Comparison of ENCODE assay signal across 12 cellular contexts in genomic region chr3:114307222-114307840, GRCh38. TPM values are rescaled to one million over a fixed set of nuclear protein-coding genes. Genes with fewer than 3 reads are reported as not detected.
A peak's percentile ranks its signal among the peaks of the same experiment; 100 is the strongest.
DNase-seq lines count a peak whose midpoint lies in the region; ATAC-seq and TF ChIP-seq lines count a peak whose summit lies in the region.
"Had no signal": no experiment of that assay in that cellular context is flagged by ENCODE, and none has a peak within 500 bp of the region (broad histone marks: within the 10 kb centered on the region; RNA-seq: fewer than 3 reads in every experiment).

No MANE protein-coding gene starts in this region.

- TF ChIP-seq CTCF in GM10248 (IDR thresholded peaks at IDR 0.05; ENCODE audit: control extremely low read depth, extremely low read depth, low read depth, missing control alignments) (no peak), SK-N-SH (IDR thresholded peaks at IDR 0.05) (no peak)

- peaks cover 5 to 10% of the 10 kb centered on the region in 2 donors for H3K36me3 Mint-ChIP-seq in stimulated activated naive B cell treated with anti-CD40 and anti-IgM and Interleukin-4, amounts not matched to agents 10 μg/mL and 1 μg/mL and 100 μg/mL, for 72 hours

- peak overlapping the region; percentile 15 to 39 for H3K4me3 Mint-ChIP-seq in stimulated activated naive B cell treated with anti-CD40 and anti-IgM and Interleukin-4, amounts not matched to agents 10 μg/mL and 1 μg/mL and 100 μg/mL, for 72 hours

- H3K27ac ChIP-seq in SK-N-SH (ENCODE audit: low read depth in 2 of 2, low read length in 1 of 2): no peak overlapping the region
- H3K27ac ChIP-seq: WERI-Rb-1 had no signal

- peaks cover 7% of the 10 kb centered on the region; the same call in 1 of the 2 replicates for H3K27me3 ChIP-seq in SK-N-SH (ENCODE audit: insufficient read depth)

- H3K9ac ChIP-seq in SK-N-SH: no peak overlapping the region

- no peak overlapping the region for H3K4me3 ChIP-seq in SK-N-SH (ENCODE audit: low read depth in 2 of 2, low read length in 1 of 2)

- CTCF ChIA-PET in GM10248 (lab: Yijun Ruan, JAX) (interaction anchor here (1.1 to 4.4 kb wide), 8 partner anchors 10 to 140 kb away, joined by 3 to 76 read pairs (median 5); partner anchors contain the start of gene TIGIT), SK-N-SH (lab: Yijun Ruan, JAX) (interaction anchor here (0.9 to 1.4 kb wide), 3 partner anchors 16 to 29 kb away, joined by 4 to 6 read pairs (median 4); no protein-coding TSS in a partner anchor)

- no peak for TF ChIP-seq EP300 in SK-N-SH (IDR thresholded peaks at IDR 0.05; ENCODE audit: borderline replicate concordance in 1 of 2, low read depth in 1 of 2, low read length in 1 of 2)

- no peak for TF ChIP-seq RAD21 in SK-N-SH (IDR thresholded peaks at IDR 0.05; ENCODE audit: low read length)

- peak overlapping the region; percentile 90 for H3K27ac Mint-ChIP-seq in stimulated activated naive B cell treated with anti-CD40 and anti-IgM and Interleukin-4, amounts not matched to agents 10 μg/mL and 1 μg/mL and 100 μg/mL, for 72 hours

- 50% methylated on average over 8 of the region's 8 CpGs for WGBS in SK-N-SH (ENCODE audit: low lambda C conversion rate)

- H3K36me3 ChIP-seq in SK-N-SH (replicated peaks in 1 of 2; ENCODE audit: control insufficient read depth in 1 of 2, insufficient read depth in 2 of 2, low read length in 1 of 2): no peaks in the 10 kb centered on the region
- H3K36me3 ChIP-seq: WERI-Rb-1 had no signal

- no peak overlapping the region for H2AFZ ChIP-seq in SK-N-SH (ENCODE audit: low read depth)

- no peaks in the 10 kb centered on the region for H3K79me2 ChIP-seq in SK-N-SH (ENCODE audit: insufficient read depth)

- H3K9me2 ChIP-seq in SK-N-SH: no peaks in the 10 kb centered on the region

- ATAC-seq in HG02852 (IDR thresholded peaks at IDR 0.05; ENCODE audit: unreplicated experiment): peak; percentile 73
- peak; percentile 64 to 67 for ATAC-seq in stimulated activated naive B cell treated with anti-CD40 and anti-IgM and Interleukin-4, amounts not matched to agents 10 μg/mL and 1 μg/mL and 100 μg/mL, for 72 hours (replicated peaks)

- no peaks in the 10 kb centered on the region for H3F3A ChIP-seq in SK-N-SH (replicated peaks; ENCODE audit: insufficient read depth)

- no peaks in the 10 kb centered on the region for H3K4me1 ChIP-seq in SK-N-SH (ENCODE audit: control insufficient read depth in 1 of 2, insufficient read depth in 2 of 2, low read depth in 1 of 2, low read length in 1 of 2)

- POLR2A ChIA-PET in GM10248 (lab: Yijun Ruan, JAX): no interaction called here
- POLR2A ChIA-PET in SK-N-SH (lab: Yijun Ruan, JAX): no interaction called here

- peak; percentile 46 for DNase-seq in stimulated activated CD4-positive, alpha-beta T cell treated with anti-CD3 and anti-CD28 coated beads, Interleukin-1b, Interleukin-23, amount 100 ng/mL, for 48 hours
- no peak for DNase-seq in stimulated activated CD4-positive, alpha-beta T cell treated with anti-CD3 and anti-CD28 coated beads, Interleukin-4, amount 100 ng/mL, for 4 hours
- DNase-seq in activated CD4-positive, alpha-beta T cell treated with anti-CD3 and anti-CD28 coated beads, Interleukin-2, amount 50 U/mL, for 48 hours: peak; percentile 38 to 54
- DNase-seq in stimulated activated naive B cell treated with anti-CD40 and anti-IgM and Interleukin-4, amounts not matched to agents 10 μg/mL and 1 μg/mL and 100 μg/mL, for 72 hours: peak; percentile 37
- no peak for DNase-seq in GM10248 (ENCODE audit: extremely low spot score)
- no peak for DNase-seq in SK-N-SH
- DNase-seq in GF-D8 (lab: John Stamatoyannopoulos, UW): no peak
- DNase-seq: AML-193, foreskin fibroblast, OCI-M1, WERI-Rb-1 had no signal

- H3K4me2 ChIP-seq in SK-N-SH: no peak overlapping the region

- peaks cover 23 to 48% of the 10 kb centered on the region in 2 donors for H3K4me1 Mint-ChIP-seq in stimulated activated naive B cell treated with anti-CD40 and anti-IgM and Interleukin-4, amounts not matched to agents 10 μg/mL and 1 μg/mL and 100 μg/mL, for 72 hours

- no peaks in the 10 kb centered on the region for H4K20me1 ChIP-seq in SK-N-SH (ENCODE audit: insufficient read depth)

- H3K9me3 Mint-ChIP-seq in stimulated activated naive B cell treated with anti-CD40 and anti-IgM and Interleukin-4, amounts not matched to agents 10 μg/mL and 1 μg/mL and 100 μg/mL, for 72 hours: no peaks in the 10 kb centered on the region

- no peaks in the 10 kb centered on the region for H3K9me3 ChIP-seq in SK-N-SH

- H3K27me3 Mint-ChIP-seq in stimulated activated naive B cell treated with anti-CD40 and anti-IgM and Interleukin-4, amounts not matched to agents 10 μg/mL and 1 μg/mL and 100 μg/mL, for 72 hours: peaks cover 0 to 4% of the 10 kb centered on the region in 2 donors

TF ChIP-seq in SK-N-SH, 30 proteins besides CTCF, POLR2A, EP300 and RAD21:
- TF ChIP-seq RCOR1 (IDR thresholded peaks at IDR 0.05; ENCODE audit: low read length) (no peak), TEAD4 (IDR thresholded peaks at IDR 0.05; ENCODE audit: borderline replicate concordance, insufficient read depth) (no peak), SIN3A (IDR thresholded peaks at IDR 0.05; ENCODE audit: borderline replicate concordance, low read depth, low read length) (no peak), NRF1 (IDR thresholded peaks at IDR 0.05; ENCODE audit: low read depth, low read length) (no peak), FOXM1 (IDR thresholded peaks at IDR 0.05; ENCODE audit: low read depth) (no peak), JUND (IDR thresholded peaks at IDR 0.05) (no peak), CHD2 (IDR thresholded peaks at IDR 0.05; ENCODE audit: low read length, partially characterized antibody) (no peak), TAF1 (IDR thresholded peaks at IDR 0.05; ENCODE audit: borderline replicate concordance, low read depth, low read length) (no peak), NFIC (IDR thresholded peaks at IDR 0.05; ENCODE audit: borderline replicate concordance) (no peak), EZH2phosphoT487 (IDR thresholded peaks at IDR 0.05; ENCODE audit: borderline replicate concordance, low read depth) (no peak), GABPA (IDR thresholded peaks at IDR 0.05; ENCODE audit: low read depth) (no peak), RFX5 (IDR thresholded peaks at IDR 0.05; ENCODE audit: low read length) (no peak), MEF2A (IDR thresholded peaks at IDR 0.05; ENCODE audit: borderline replicate concordance, low read depth) (no peak), POLR2AphosphoS5 (IDR thresholded peaks at IDR 0.05; ENCODE audit: low read depth, low read length) (no peak), FOXJ3 (CRISPR knock-in tag; IDR thresholded peaks at IDR 0.05) (no peak), MAX (IDR thresholded peaks at IDR 0.05; ENCODE audit: low read depth) (no peak), YY1 (IDR thresholded peaks at IDR 0.05; ENCODE audit: low read depth) (no peak)
- TF ChIP-seq, protein P1, sequence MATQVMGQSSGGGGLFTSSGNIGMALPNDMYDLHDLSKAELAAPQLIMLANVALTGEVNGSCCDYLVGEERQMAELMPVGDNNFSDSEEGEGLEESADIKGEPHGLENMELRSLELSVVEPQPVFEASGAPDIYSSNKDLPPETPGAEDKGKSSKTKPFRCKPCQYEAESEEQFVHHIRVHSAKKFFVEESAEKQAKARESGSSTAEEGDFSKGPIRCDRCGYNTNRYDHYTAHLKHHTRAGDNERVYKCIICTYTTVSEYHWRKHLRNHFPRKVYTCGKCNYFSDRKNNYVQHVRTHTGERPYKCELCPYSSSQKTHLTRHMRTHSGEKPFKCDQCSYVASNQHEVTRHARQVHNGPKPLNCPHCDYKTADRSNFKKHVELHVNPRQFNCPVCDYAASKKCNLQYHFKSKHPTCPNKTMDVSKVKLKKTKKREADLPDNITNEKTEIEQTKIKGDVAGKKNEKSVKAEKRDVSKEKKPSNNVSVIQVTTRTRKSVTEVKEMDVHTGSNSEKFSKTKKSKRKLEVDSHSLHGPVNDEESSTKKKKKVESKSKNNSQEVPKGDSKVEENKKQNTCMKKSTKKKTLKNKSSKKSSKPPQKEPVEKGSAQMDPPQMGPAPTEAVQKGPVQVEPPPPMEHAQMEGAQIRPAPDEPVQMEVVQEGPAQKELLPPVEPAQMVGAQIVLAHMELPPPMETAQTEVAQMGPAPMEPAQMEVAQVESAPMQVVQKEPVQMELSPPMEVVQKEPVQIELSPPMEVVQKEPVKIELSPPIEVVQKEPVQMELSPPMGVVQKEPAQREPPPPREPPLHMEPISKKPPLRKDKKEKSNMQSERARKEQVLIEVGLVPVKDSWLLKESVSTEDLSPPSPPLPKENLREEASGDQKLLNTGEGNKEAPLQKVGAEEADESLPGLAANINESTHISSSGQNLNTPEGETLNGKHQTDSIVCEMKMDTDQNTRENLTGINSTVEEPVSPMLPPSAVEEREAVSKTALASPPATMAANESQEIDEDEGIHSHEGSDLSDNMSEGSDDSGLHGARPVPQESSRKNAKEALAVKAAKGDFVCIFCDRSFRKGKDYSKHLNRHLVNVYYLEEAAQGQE (IDR thresholded peaks at IDR 0.05; ENCODE audit: low read depth, low read length): no peak

RNA-seq across cellular contexts. Expression of gene TIGIT, which starts 13.5 kb away (rescaled TPM):
- not detected in 2 replicates for polyA plus RNA-seq in SK-N-SH (2012; rRNA removed)
- not detected in 2 replicates for polyA plus RNA-seq in SK-N-SH (2012; cell fraction: cytosol; rRNA removed)
- polyA plus RNA-seq in SK-N-SH (2012; cell fraction: nucleus; rRNA removed): not detected in 2 replicates

Comparison
In these comparisons a context has a peak if more than half of its experiments do, and no peak if none do; other contexts are left out.
1. DNase-seq: peak in stimulated activated CD4-positive, alpha-beta T cell treated with anti-CD3 and anti-CD28 coated beads, Interleukin-1b, Interleukin-23, amount 100 ng/mL, for 48 hours (single experiment), activated CD4-positive, alpha-beta T cell treated with anti-CD3 and anti-CD28 coated beads, Interleukin-2, amount 50 U/mL, for 48 hours (2 of 2) and stimulated activated naive B cell treated with anti-CD40 and anti-IgM and Interleukin-4, amounts not matched to agents 10 μg/mL and 1 μg/mL and 100 μg/mL, for 72 hours (single experiment); none in stimulated activated CD4-positive, alpha-beta T cell treated with anti-CD3 and anti-CD28 coated beads, Interleukin-4, amount 100 ng/mL, for 4 hours (0 of 2), GM10248 (single experiment), SK-N-SH (single experiment) and GF-D8 (single experiment).